In the genomic region with DNA sequence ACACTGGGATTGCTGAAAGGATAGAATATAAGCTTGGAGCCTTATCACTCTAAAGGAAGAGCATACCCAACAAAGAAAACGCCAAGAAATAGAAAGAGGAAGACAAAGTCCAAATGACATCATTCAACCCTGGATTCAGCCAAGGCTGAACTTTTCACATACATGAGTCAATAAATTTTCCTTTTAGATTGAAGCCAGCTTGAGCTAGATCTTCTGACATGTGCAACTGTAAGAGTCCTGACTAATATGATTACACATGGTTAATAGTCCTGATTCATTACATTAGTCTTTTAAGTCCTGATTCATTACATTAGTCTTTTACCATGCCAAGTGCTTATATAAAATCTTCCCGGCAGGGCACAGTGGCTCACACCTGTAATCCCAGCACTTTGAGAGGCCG, we compare ENCODE assay signal across 11 cellular contexts. TPM values are rescaled to one million over a fixed set of nuclear protein-coding genes. Genes with fewer than 3 reads are reported as not detected.
DNase-seq lines count a peak whose midpoint lies in the region; ATAC-seq and TF ChIP-seq lines count a peak whose summit lies in the region.
"Had no signal": no experiment of that assay in that cellular context is flagged by ENCODE, and none has a peak within 500 bp of the region (broad histone marks: within the 10 kb centered on the region; RNA-seq: fewer than 3 reads in every experiment).

No MANE protein-coding gene starts in this region.

- H3K36me3 ChIP-seq in PC-3 (ENCODE audit: low read depth, low read length) (no peaks in the 10 kb centered on the region), esophagus (ENCODE audit: control insufficient read depth in 2 of 2, insufficient read depth in 2 of 2, low read length in 1 of 2) (no peaks in the 10 kb centered on the region)
- H3K36me3 ChIP-seq: transverse colon had no signal

- H3K9me3 ChIP-seq in PC-3 (ENCODE audit: low read length) (no peaks in the 10 kb centered on the region), esophagus (ENCODE audit: control insufficient read depth in 2 of 2, insufficient read depth in 1 of 2, low read depth in 1 of 2, low read length in 1 of 2) (no peaks in the 10 kb centered on the region)
- H3K9me3 ChIP-seq: transverse colon had no signal

- H3K27ac ChIP-seq in PC-3 (ENCODE audit: low read length) (peak overlapping the region; percentile 74), esophagus (ENCODE audit: low read depth in 2 of 2, low read length in 1 of 2) (peak overlapping the region; percentile 63 to 85)
- H3K27ac ChIP-seq: 22Rv1 had no signal

- peak overlapping the region; percentile 63 for H3K4me2 ChIP-seq in PC-3 (ENCODE audit: low read length)

- no peaks in the 10 kb centered on the region for H3K9me2 ChIP-seq in PC-3 (replicated peaks; ENCODE audit: low read length)

- peak; percentile 58 for DNase-seq in NCI-H82 (lab: John Stamatoyannopoulos, UW)
- no peak for DNase-seq in NCI-H82 treated with DMSO at 0.1 percent for 48 hours (lab: John Stamatoyannopoulos, UW; ENCODE audit: unreplicated experiment)
- peak; percentile 94 for DNase-seq in PC-3
- DNase-seq in renal cortical epithelial cell (ENCODE audit: low read depth), result peak; percentile 95
- DNase-seq in OCI-M2 (lab: John Stamatoyannopoulos, UW; ENCODE audit: unreplicated experiment), result no peak
- DNase-seq in iPS-NIHi7 (ENCODE audit: extremely low spot score), result no peak
- DNase-seq in activated CD4-positive, alpha-beta T cell treated with anti-CD3 and anti-CD28 coated beads for 48 hours, result no peak
- DNase-seq: activated T-cell treated with anti-CD3 and anti-CD28 coated beads, Interleukin-2, amount 50 U/mL, for 1 hour; transverse colon had no signal

- 43% methylated on average over 3 of the region's 3 CpGs for WGBS in esophagus, 2 donors

- CTCF ChIA-PET in PC-3 (lab: Charles Lee), result no interaction called here

- ATAC-seq in PC-3, result peak; percentile 86

- no peak for TF ChIP-seq CTCF in PC-3 (conservative IDR thresholded peaks at IDR 0.05; ENCODE audit: low read depth, low read length)

- H3K27me3 ChIP-seq in PC-3 (ENCODE audit: low read length) (no peaks in the 10 kb centered on the region), esophagus (ENCODE audit: control insufficient read depth in 1 of 2, insufficient read depth in 2 of 2, low read length in 2 of 2) (no peaks in the 10 kb centered on the region)
- H3K27me3 ChIP-seq: transverse colon had no signal

- POLR2A ChIA-PET in PC-3 (lab: Charles Lee; ENCODE audit: unreplicated experiment), result interaction anchor here (0.6 kb wide), 2 partner anchors 130 to 288 kb away, joined by 6 to 10 read pairs; no protein-coding TSS in a partner anchor

- no TSS peak for BruUV-seq in PC-3 (replicated peaks; lab: Mats Ljungman, UMichigan)

- intact Hi-C loops in PC-3 (cut with micrococcal nuclease), result no loop called here

- H3K4me3 ChIP-seq in PC-3 (ENCODE audit: low read length) (no peak overlapping the region), esophagus (ENCODE audit: low read depth in 1 of 2, low read length in 2 of 2) (no peak overlapping the region)
- H3K4me3 ChIP-seq: transverse colon had no signal

- no peaks in the 10 kb centered on the region for H3K79me2 ChIP-seq in PC-3 (ENCODE audit: low read length)

- no peak overlapping the region for H3K9ac ChIP-seq in PC-3 (ENCODE audit: low read length)

- H2AFZ ChIP-seq in PC-3 (ENCODE audit: low read length), result no peak overlapping the region

- H4K20me1 ChIP-seq in PC-3 (ENCODE audit: low read length), result no peaks in the 10 kb centered on the region

- H3K4me1 ChIP-seq in PC-3 (ENCODE audit: insufficient read depth, low read length), result peaks cover 20% of the 10 kb centered on the region
- no peaks in the 10 kb centered on the region for H3K4me1 ChIP-seq in esophagus (ENCODE audit: control insufficient read depth in 2 of 2, insufficient read depth in 2 of 2, low read length in 1 of 2)

- H3F3A ChIP-seq in PC-3 (ENCODE audit: low read length, unreplicated experiment), result no peaks in the 10 kb centered on the region

RNA-seq across cellular contexts. Expression of a gene that starts 13.6 kb away (rescaled TPM):
- 16.9 and 17.6 TPM in 2 replicates for total RNA-seq in PC-3 (2014; rRNA removed)
- 1 to 10 TPM; 6.0 to 6.8 TPM for polyA plus RNA-seq in esophagus
- total RNA-seq in renal cortical epithelial cell, result 26.7 and 32.6 TPM in 2 replicates

RNA-seq across cellular contexts. Expression of a gene that starts 49.6 kb away (rescaled TPM):
- total RNA-seq in PC-3 (2014; rRNA removed) (55.2 and 60.0 TPM in 2 replicates), renal cortical epithelial cell (61.5 and 130 TPM in 2 replicates)
- 10 to 100 TPM; 22.0 to 31.5 TPM for polyA plus RNA-seq in esophagus

Comparison
In these comparisons a context has a peak if more than half of its experiments do, and no peak if none do; other contexts are left out.
1. DNase-seq: peak in NCI-H82 (single experiment), PC-3 (single experiment) and renal cortical epithelial cell (single experiment); none in NCI-H82 treated with DMSO at 0.1 percent for 48 hours (single experiment), OCI-M2 (single experiment), iPS-NIHi7 (single experiment) and activated CD4-positive, alpha-beta T cell treated with anti-CD3 and anti-CD28 coated beads for 48 hours (single experiment).